Comparison of ENCODE assay signal across 23 cellular contexts in the genomic region with DNA sequence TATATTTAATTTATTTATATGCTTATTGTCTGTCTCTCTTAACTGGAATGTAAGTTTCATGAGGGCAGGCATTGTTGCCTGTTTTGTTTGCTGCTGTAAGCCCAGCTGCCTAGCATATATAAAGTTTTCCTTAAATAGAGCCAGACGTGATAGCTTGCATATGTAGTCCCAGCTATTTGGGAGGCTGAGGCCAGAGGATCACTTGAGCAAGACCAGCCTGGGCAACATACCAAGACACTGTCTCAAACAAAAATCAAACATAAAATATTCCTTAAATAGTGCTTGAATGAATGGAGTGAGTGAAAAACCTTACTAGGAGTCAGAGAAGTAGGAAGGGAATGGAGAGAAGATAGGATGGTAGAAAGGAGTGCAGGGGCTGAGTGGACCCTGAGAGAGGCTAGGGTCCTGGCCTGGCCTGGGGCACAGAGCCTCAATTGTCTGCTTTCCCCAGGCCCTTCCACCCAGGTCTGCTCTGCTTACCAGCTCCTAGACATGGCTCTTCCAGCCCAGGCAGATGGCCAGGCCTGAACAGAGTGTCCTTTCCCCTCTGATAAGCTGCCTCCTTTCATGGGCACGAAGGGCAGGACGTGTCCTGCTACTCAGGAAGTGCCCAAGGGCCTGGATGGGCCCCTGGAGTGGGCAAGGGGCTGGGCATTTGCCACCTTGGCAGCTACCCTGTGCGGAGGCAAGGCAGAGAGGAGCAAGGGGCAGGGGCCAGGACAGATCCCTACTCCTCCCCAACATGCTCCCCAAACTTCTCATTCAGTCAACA. TPM values are rescaled to one million over a fixed set of nuclear protein-coding genes. Genes with fewer than 3 reads are reported as not detected.
DNase-seq lines count a peak whose midpoint lies in the region; ATAC-seq and TF ChIP-seq lines count a peak whose summit lies in the region.
"Had no signal": no experiment of that assay in that cellular context is flagged by ENCODE, and none has a peak within 500 bp of the region (broad histone marks: within the 10 kb centered on the region; RNA-seq: fewer than 3 reads in every experiment).

No MANE protein-coding gene starts in this region.

- no peaks in the 10 kb centered on the region for H3K27me3 ChIP-seq in adrenal gland
- no peaks in the 10 kb centered on the region for H3K27me3 ChIP-seq in thyroid gland
- H3K27me3 ChIP-seq in PC-3 (ENCODE audit: low read length): no peaks in the 10 kb centered on the region
- H3K27me3 ChIP-seq: colonic mucosa had no signal

- 38 to 62% (median 48%) methylated on average over 4 of the region's 4 CpGs for WGBS in adrenal gland, 4 donors
- WGBS in thyroid gland, 2 donors: 34 to 49% methylated on average over 2 to 4 of the region's 4 CpGs

- no peaks in the 10 kb centered on the region for H3F3A ChIP-seq in PC-3 (ENCODE audit: low read length, unreplicated experiment)

- H3K9me3 ChIP-seq in adrenal gland (replicated peaks in 1 of 3) (no peaks in the 10 kb centered on the region), thyroid gland (no peaks in the 10 kb centered on the region), PC-3 (ENCODE audit: low read length) (no peaks in the 10 kb centered on the region)
- H3K9me3 ChIP-seq: Caco-2, colonic mucosa, mucosa of descending colon had no signal

- H3K4me1 Mint-ChIP-seq in activated CD8-positive, alpha-beta memory T cell treated with anti-CD3 and anti-CD28 coated beads, Interleukin-2, amount 10 ng/mL, durations not matched to agents 7 days and 5 days: peaks cover 22% of the 10 kb centered on the region

- H3K36me3 ChIP-seq in adrenal gland (replicated peaks in 1 of 2): no peaks in the 10 kb centered on the region
- no peaks in the 10 kb centered on the region for H3K36me3 ChIP-seq in thyroid gland
- H3K36me3 ChIP-seq in PC-3 (ENCODE audit: low read depth, low read length): no peaks in the 10 kb centered on the region
- H3K36me3 ChIP-seq: colonic mucosa had no signal

- H3K4me1 ChIP-seq in adrenal gland (replicated peaks in 1 of 2) (peaks cover 9 to 18% of the 10 kb centered on the region in 2 donors), thyroid gland (peaks cover 11 to 36% of the 10 kb centered on the region in 2 donors), PC-3 (ENCODE audit: insufficient read depth, low read length) (peaks cover 10% of the 10 kb centered on the region; the same call in 1 of the 2 replicates)
- H3K4me1 ChIP-seq: Caco-2, colonic mucosa had no signal

- no peaks in the 10 kb centered on the region for H3K36me3 Mint-ChIP-seq in activated CD8-positive, alpha-beta memory T cell treated with anti-CD3 and anti-CD28 coated beads, Interleukin-2, amount 10 ng/mL, durations not matched to agents 7 days and 5 days

- H3K4me3 ChIP-seq in adrenal gland: no peak overlapping the region
- no peak overlapping the region for H3K4me3 ChIP-seq in thyroid gland (replicated peaks in 1 of 3)
- no peak overlapping the region for H3K4me3 ChIP-seq in PC-3 (ENCODE audit: low read length)
- H3K4me3 ChIP-seq: colonic mucosa, GM12878, mucosa of descending colon had no signal

- intact Hi-C loops in adrenal gland (cut with DNase I): no loop called here
- intact Hi-C loops in left ventricle myocardium superior (cut with micrococcal nuclease): no loop called here
- intact Hi-C loops in thyroid gland (cut with DNase I): no loop called here
- intact Hi-C loops in PC-3 (cut with micrococcal nuclease): no loop called here

- TF ChIP-seq CTCF in adrenal gland (IDR thresholded peaks at IDR 0.05): no peak
- no peak for TF ChIP-seq CTCF in thyroid gland (IDR thresholded peaks at IDR 0.05)
- no peak for TF ChIP-seq CTCF in PC-3 (conservative IDR thresholded peaks at IDR 0.05; ENCODE audit: low read depth, low read length)

- no TSS peak for BruUV-seq in PC-3 (replicated peaks; lab: Mats Ljungman, UMichigan)

- DNase-seq in activated CD8-positive, alpha-beta memory T cell treated with anti-CD3 and anti-CD28 coated beads, Interleukin-2, amount 50 U/mL, for 48 hours: peak; percentile 49
- no peak for DNase-seq in activated CD8-positive, alpha-beta memory T cell treated with anti-CD3 and anti-CD28 coated beads, Interleukin-2, amount 10 ng/mL, durations not matched to agents 7 days and 5 days
- DNase-seq in adrenal gland (peak in 2 of 7 donors; percentile 57 to 62), left ventricle myocardium superior (peak; percentile 86), thyroid gland (peak; percentile 75 to 76), NCI-H345 treated with DMSO at 0.1 percent for 48 hours (lab: John Stamatoyannopoulos, UW; ENCODE audit: unreplicated experiment) (no peak), PC-3 (no peak), kidney glomerular epithelial cell (lab: John Stamatoyannopoulos, UW) (no peak)
- DNase-seq: 8988T; activated CD4-positive, alpha-beta T cell treated with anti-CD3 and anti-CD28 coated beads, Interleukin-2, amount 10 ng/mL, durations not matched to agents 24 days and 14 days; activated CD8-positive, alpha-beta memory T cell treated with anti-CD3 and anti-CD28 coated beads, Interleukin-2, amount 50 U/mL, for 4 hours; activated gamma-delta T cell treated with Interleukin-2 at 50 U/mL for 16 hours; Caco-2; colonic mucosa; glutamatergic neuron; NCI-H1092; NCI-H187 treated with DMSO at 0.1 percent for 48 hours; NCI-H2227 treated with DMSO at 0.1 percent for 48 hours; posterior cingulate gyrus; T-helper 17 cell had no signal

- TF ChIP-seq POLR2A in adrenal gland (IDR thresholded peaks at IDR 0.05): no peak
- TF ChIP-seq POLR2A in thyroid gland (IDR thresholded peaks at IDR 0.05): no peak

- H3K79me2 ChIP-seq in PC-3 (ENCODE audit: low read length): no peaks in the 10 kb centered on the region

- POLR2A ChIA-PET in PC-3 (lab: Charles Lee; ENCODE audit: unreplicated experiment): no interaction called here

- H3K9me2 ChIP-seq in PC-3 (replicated peaks; ENCODE audit: low read length): no peaks in the 10 kb centered on the region

- H4K20me1 ChIP-seq in PC-3 (ENCODE audit: low read length): no peaks in the 10 kb centered on the region

- no peak overlapping the region for H2AFZ ChIP-seq in PC-3 (ENCODE audit: low read length)

- no peak overlapping the region for H3K4me2 ChIP-seq in PC-3 (ENCODE audit: low read length)

- no peaks in the 10 kb centered on the region for H3K9me3 Mint-ChIP-seq in activated CD8-positive, alpha-beta memory T cell treated with anti-CD3 and anti-CD28 coated beads, Interleukin-2, amount 10 ng/mL, durations not matched to agents 7 days and 5 days (ENCODE audit: low read depth)
- H3K9me3 Mint-ChIP-seq: activated CD4-positive, alpha-beta T cell treated with anti-CD3 and anti-CD28 coated beads, Interleukin-2, amount 10 ng/mL, durations not matched to agents 24 days and 14 days had no signal

- peaks cover 11% of the 10 kb centered on the region for H3K27me3 Mint-ChIP-seq in activated CD8-positive, alpha-beta memory T cell treated with anti-CD3 and anti-CD28 coated beads, Interleukin-2, amount 10 ng/mL, durations not matched to agents 7 days and 5 days

- ATAC-seq in activated CD8-positive, alpha-beta memory T cell treated with anti-CD3 and anti-CD28 coated beads, Interleukin-2, amount 10 ng/mL, durations not matched to agents 7 days and 5 days: no peak
- ATAC-seq in left ventricle myocardium superior (peak; percentile 95), PC-3 (no peak)
- ATAC-seq: Panc1, T-helper 17 cell had no signal

- no peak overlapping the region for H3K9ac ChIP-seq in PC-3 (ENCODE audit: low read length)

- no peak overlapping the region for H3K4me3 Mint-ChIP-seq in activated CD8-positive, alpha-beta memory T cell treated with anti-CD3 and anti-CD28 coated beads, Interleukin-2, amount 10 ng/mL, durations not matched to agents 7 days and 5 days
- H3K4me3 Mint-ChIP-seq: activated CD4-positive, alpha-beta T cell treated with anti-CD3 and anti-CD28 coated beads, Interleukin-2, amount 10 ng/mL, durations not matched to agents 24 days and 14 days; T-helper 17 cell had no signal

- CTCF ChIA-PET in activated CD8-positive, alpha-beta memory T cell treated with anti-CD3 and anti-CD28 coated beads, Interleukin-2, amount 10 ng/mL, durations not matched to agents 7 days and 5 days (lab: Charles Lee): interaction anchor here (0.9 to 4.0 kb wide), 8 partner anchors 8 to 105 kb away, joined by 3 to 13 read pairs (median 4); a partner anchor contains a TSS
- CTCF ChIA-PET in PC-3 (lab: Charles Lee): no interaction called here

- no peak overlapping the region for H3K27ac Mint-ChIP-seq in activated CD8-positive, alpha-beta memory T cell treated with anti-CD3 and anti-CD28 coated beads, Interleukin-2, amount 10 ng/mL, durations not matched to agents 7 days and 5 days

- peak overlapping the region in 4 of 5 donors; percentile 54 to 69 (median 62) for H3K27ac ChIP-seq in adrenal gland
- H3K27ac ChIP-seq in thyroid gland: peak overlapping the region; percentile 73 to 92 (median 82)
- no peak overlapping the region for H3K27ac ChIP-seq in PC-3 (ENCODE audit: low read length)
- H3K27ac ChIP-seq: colonic mucosa had no signal

RNA-seq across cellular contexts. Expression of a gene that starts 17.7 kb away (rescaled TPM):
- total RNA-seq in activated CD8-positive, alpha-beta memory T cell treated with anti-CD3 and anti-CD28 coated beads, Interleukin-2, amount 10 ng/mL, durations not matched to agents 7 days and 5 days: 10 to 100 TPM; 70.9 to 74.4 TPM
- total RNA-seq in adrenal gland (10 to 100 TPM in 7 of 8 donors, 1 to 10 TPM in 1; 9.7 to 51.9 (median 27.6) TPM), left ventricle myocardium superior (23.1 TPM), thyroid gland (1 to 10 TPM; 2.3 to 8.5 (median 4.6) TPM), PC-3 (2014; rRNA removed) (15.1 and 23.7 TPM in 2 replicates)
- polyA plus RNA-seq in adrenal gland: 10 to 100 TPM; 17.3 to 33.5 (median 17.6) TPM

RNA-seq across cellular contexts. Expression of a gene that starts 23.4 kb away (rescaled TPM):
- 10 to 100 TPM; 44.9 to 71.3 TPM for total RNA-seq in activated CD8-positive, alpha-beta memory T cell treated with anti-CD3 and anti-CD28 coated beads, Interleukin-2, amount 10 ng/mL, durations not matched to agents 7 days and 5 days
- total RNA-seq in adrenal gland (10 to 100 TPM in 7 of 8 donors, 1 to 10 TPM in 1; 8.6 to 38.1 (median 29.2) TPM), left ventricle myocardium superior (6.1 TPM), thyroid gland (100 to 1,000 TPM in 2 of 4 donors, 10 to 100 TPM in 2; 77.8 to 145 (median 105) TPM), PC-3 (2014; rRNA removed) (41.8 and 50.6 TPM in 2 replicates)
- 10 to 100 TPM in 2 of 3 donors, 1 to 10 TPM in 1; 3.0 to 21.6 (median 14.2) TPM for polyA plus RNA-seq in adrenal gland

Comparison
In these comparisons a context has a peak if more than half of its experiments do, and no peak if none do; other contexts are left out.
1. DNase-seq: peak in activated CD8-positive, alpha-beta memory T cell treated with anti-CD3 and anti-CD28 coated beads, Interleukin-2, amount 50 U/mL, for 48 hours (single experiment), left ventricle myocardium superior (single experiment) and thyroid gland (2 of 2); none in activated CD8-positive, alpha-beta memory T cell treated with anti-CD3 and anti-CD28 coated beads, Interleukin-2, amount 10 ng/mL, durations not matched to agents 7 days and 5 days (single experiment), NCI-H345 treated with DMSO at 0.1 percent for 48 hours (single experiment), PC-3 (single experiment) and kidney glomerular epithelial cell (single experiment).